ENCODE assay signal across 8 cellular contexts in genomic region chr19:44003461-44004134, GRCh38. TPM values are rescaled to one million over a fixed set of nuclear protein-coding genes. Genes with fewer than 3 reads are reported as not detected.
DNase-seq lines count a peak whose midpoint lies in the region; ATAC-seq and TF ChIP-seq lines count a peak whose summit lies in the region.

No MANE protein-coding gene starts in this region.

- CTCF ChIA-PET in AG04450 (lab: Charles Lee): interaction anchor here (0.8 kb wide), 1 partner anchor 20 kb away, joined by 3 read pairs; no protein-coding TSS in a partner anchor

- H3K4me3 ChIP-seq in AG04450 (ENCODE audit: low read depth, low read length) (peak overlapping the region; percentile 95), HL-60 (replicated peaks; ENCODE audit: insufficient read depth, low read length) (peak overlapping the region; percentile 94), foreskin fibroblast (ENCODE audit: low read depth in 1 of 2, low read length in 2 of 2) (peak overlapping the region; percentile 85 to 88), neutrophil (ENCODE audit: low read depth in 1 of 2, low read length in 1 of 2) (peak overlapping the region; percentile 82)

- POLR2A ChIA-PET in AG04450 (lab: Yijun Ruan, JAX): no interaction called here

- peaks cover 39 to 45% of the 10 kb centered on the region in 2 experiments for H3K4me1 ChIP-seq in neutrophil (ENCODE audit: control insufficient read depth in 1 of 2, insufficient read depth in 1 of 2, low read depth in 1 of 2, low read length in 1 of 2)

- ATAC-seq in GM18498 (IDR thresholded peaks at IDR 0.05; ENCODE audit: unreplicated experiment): peak; percentile 31

- H3K36me3 ChIP-seq in neutrophil: peaks cover 15% of the 10 kb centered on the region

- TF ChIP-seq CTCF in AG04450 (IDR thresholded peaks at IDR 0.05; ENCODE audit: low read depth, low read length) (no peak), HL-60 (IDR thresholded peaks at IDR 0.05; ENCODE audit: insufficient read depth, low read length) (no peak), VCaP (conservative IDR thresholded peaks at IDR 0.05) (peak; percentile 19; the same call in 1 of the 2 replicates), foreskin fibroblast (IDR thresholded peaks at IDR 0.05; ENCODE audit: low read depth, low read length) (no peak), neutrophil (IDR thresholded peaks at IDR 0.05) (no peak)

- DNase-seq in AG04450 (ENCODE audit: low read depth, low spot score) (no peak), HL-60 (ENCODE audit: low read depth in 1 of 2, low spot score in 1 of 2) (peak in 1 of 2 experiments; percentile 29), foreskin fibroblast (peak; percentile 24 to 61), NCI-H510A treated with DMSO at 0.1 percent for 48 hours (lab: John Stamatoyannopoulos, UW) (no peak), NCI-H2171 (lab: John Stamatoyannopoulos, UW) (no peak)

- H3K27ac ChIP-seq in AG04450 (ENCODE audit: low read depth, low read length) (no peak overlapping the region), HL-60 (replicated peaks) (peak overlapping the region; percentile 72), VCaP (peak overlapping the region; percentile 67), neutrophil (peak overlapping the region; percentile 84)

- H3K9me3 ChIP-seq in AG04450 (ENCODE audit: control insufficient read depth, insufficient read depth, low read length) (peaks cover 10% of the 10 kb centered on the region), neutrophil (peaks cover 7% of the 10 kb centered on the region)

- no peaks in the 10 kb centered on the region for H3K27me3 ChIP-seq in AG04450 (ENCODE audit: control insufficient read depth, insufficient read depth, low read length)
- no peaks in the 10 kb centered on the region for H3K27me3 ChIP-seq in HL-60 (ENCODE audit: insufficient read depth, poor library complexity, severe bottlenecking)
- H3K27me3 ChIP-seq in neutrophil: peaks cover 5% of the 10 kb centered on the region

RNA-seq across cellular contexts. Expression of gene ZNF230, which starts 0.8 kb away (rescaled TPM):
- polyA plus RNA-seq in AG04450 (2011; rRNA removed): 2.8 and 4.0 TPM in 2 replicates
- 3.2 and 5.6 TPM in 2 replicates for polyA minus RNA-seq in AG04450 (2011; rRNA and poly(A)+ RNA removed)

RNA-seq across cellular contexts. Expression of gene ZNF155, which starts 19.6 kb away (rescaled TPM):
- polyA plus RNA-seq in AG04450 (2011; rRNA removed): 6.8 and 8.2 TPM in 2 replicates
- polyA minus RNA-seq in AG04450 (2011; rRNA and poly(A)+ RNA removed): 6.9 and 9.7 TPM in 2 replicates

RNA-seq across cellular contexts. Expression of gene ZNF222, which starts 21.6 kb away (rescaled TPM):
- polyA plus RNA-seq in AG04450 (2011; rRNA removed): 5.1 and 6.9 TPM in 2 replicates
- polyA minus RNA-seq in AG04450 (2011; rRNA and poly(A)+ RNA removed): 5.4 and 6.8 TPM in 2 replicates

RNA-seq across cellular contexts. Expression of gene ZNF223, which starts 48.2 kb away (rescaled TPM):
- polyA plus RNA-seq in AG04450 (2011; rRNA removed): 4.2 and 5.3 TPM in 2 replicates
- 6.0 and 10.3 TPM in 2 replicates for polyA minus RNA-seq in AG04450 (2011; rRNA and poly(A)+ RNA removed)

RNA-seq across cellular contexts. Expression of gene ZNF221, which starts 52.6 kb away (rescaled TPM):
- 2.5 and 3.0 TPM in 2 replicates for polyA plus RNA-seq in AG04450 (2011; rRNA removed)
- polyA minus RNA-seq in AG04450 (2011; rRNA and poly(A)+ RNA removed): 8.1 and 14.2 TPM in 2 replicates

Comparison
In these comparisons a context has a peak if more than half of its experiments do, and no peak if none do; other contexts are left out.
1. DNase-seq: peak in foreskin fibroblast (2 of 2); none in AG04450 (single experiment), NCI-H510A treated with DMSO at 0.1 percent for 48 hours (single experiment) and NCI-H2171 (single experiment).
2. Peak in every context shown above with its lines, with median percentiles within 50 percentile points of each other: H3K4me3 ChIP-seq.